Comparison of ENCODE assay signal across 13 cellular contexts in genomic region chr17:50722746-50723145, GRCh38. TPM values are rescaled to one million over a fixed set of nuclear protein-coding genes. Genes with fewer than 3 reads are reported as not detected.
A peak's percentile ranks its signal among the peaks of the same experiment; 100 is the strongest.
DNase-seq lines count a peak whose midpoint lies in the region; ATAC-seq and TF ChIP-seq lines count a peak whose summit lies in the region.
"Had no signal": no experiment of that assay in that cellular context is flagged by ENCODE, and none has a peak within 500 bp of the region (broad histone marks: within the 10 kb centered on the region; RNA-seq: fewer than 3 reads in every experiment).

No MANE protein-coding gene starts in this region.

- H3K9ac ChIP-seq in PC-3 (ENCODE audit: low read length), result no peak overlapping the region
- H3K9ac ChIP-seq in endodermal cell (ENCODE audit: extremely low read depth, low read length, poor library complexity, severe bottlenecking), result no peak overlapping the region

- TF ChIP-seq CTCF in PC-3 (conservative IDR thresholded peaks at IDR 0.05; ENCODE audit: low read depth, low read length) (no peak), endodermal cell (conservative IDR thresholded peaks at IDR 0.05) (no peak), psoas muscle (IDR thresholded peaks at IDR 0.05) (no peak)

- DNase-seq in activated CD4-positive, alpha-beta T cell treated with anti-CD3 and anti-CD28 coated beads, Interleukin-2, amount 10 ng/mL, durations not matched to agents 24 days and 14 days, result no peak
- DNase-seq in activated CD4-positive, alpha-beta T cell treated with anti-CD3 and anti-CD28 coated beads for 48 hours, result no peak
- DNase-seq in PC-3 (no peak), endodermal cell (no peak), psoas muscle (no peak), DMS 273 (lab: John Stamatoyannopoulos, UW; ENCODE audit: unreplicated experiment) (no peak), KG1 (lab: John Stamatoyannopoulos, UW) (no peak)
- no peak for DNase-seq in activated effector memory CD4-positive, alpha-beta T cell treated with Interleukin-2 at 50 U/mL for 16 hours
- DNase-seq: activated gamma-delta T cell treated with Interleukin-2 at 50 U/mL for 16 hours, left colon had no signal

- H3K4me3 ChIP-seq in PC-3 (ENCODE audit: low read length) (peak overlapping the region; percentile 91), endodermal cell (ENCODE audit: low read length) (peak overlapping the region; percentile 26), psoas muscle (peak overlapping the region; percentile 92)

- H4K20me1 ChIP-seq in PC-3 (ENCODE audit: low read length), result peaks cover 79% of the 10 kb centered on the region

- H3K36me3 Mint-ChIP-seq in activated CD4-positive, alpha-beta T cell treated with anti-CD3 and anti-CD28 coated beads, Interleukin-2, amount 10 ng/mL, durations not matched to agents 24 days and 14 days (ENCODE audit: low read depth), result peaks cover 30% of the 10 kb centered on the region
- H3K36me3 Mint-ChIP-seq in endodermal cell (ENCODE audit: low read depth), result peaks cover 5% of the 10 kb centered on the region

- H3K27me3 ChIP-seq in PC-3 (ENCODE audit: low read length) (no peaks in the 10 kb centered on the region), endodermal cell (ENCODE audit: control insufficient read depth, insufficient read depth, low read length, poor library complexity, severe bottlenecking) (no peaks in the 10 kb centered on the region), psoas muscle (ENCODE audit: insufficient read depth in 3 of 3, low read length in 2 of 3) (no peaks in the 10 kb centered on the region)

- BruUV-seq in PC-3 (replicated peaks; lab: Mats Ljungman, UMichigan), result no TSS peak

- H3K9me2 ChIP-seq in PC-3 (replicated peaks; ENCODE audit: low read length), result no peaks in the 10 kb centered on the region

- no peaks in the 10 kb centered on the region for H3K27me3 Mint-ChIP-seq in activated CD4-positive, alpha-beta T cell treated with anti-CD3 and anti-CD28 coated beads, Interleukin-2, amount 10 ng/mL, durations not matched to agents 24 days and 14 days
- H3K27me3 Mint-ChIP-seq in endodermal cell (ENCODE audit: insufficient read depth), result no peaks in the 10 kb centered on the region

- ATAC-seq in PC-3, result no peak
- ATAC-seq in psoas muscle, result no peak
- ATAC-seq: left colon had no signal

- CTCF ChIA-PET in PC-3 (lab: Charles Lee), result no interaction called here

- H3K4me3 Mint-ChIP-seq in activated CD4-positive, alpha-beta T cell treated with anti-CD3 and anti-CD28 coated beads, Interleukin-2, amount 10 ng/mL, durations not matched to agents 24 days and 14 days, result peak overlapping the region; percentile 57
- peak overlapping the region; percentile 94 for H3K4me3 Mint-ChIP-seq in endodermal cell

- 86 to 95% methylated on average over 2 to 3 of the region's 3 CpGs for WGBS in endodermal cell (ENCODE audit: insufficient coverage in 1 of 2, insufficient read length in 1 of 2), 2 experiments
- 30 to 38% (median 34%) methylated on average over 3 of the region's 3 CpGs for WGBS in psoas muscle, 3 donors

- H3K79me2 ChIP-seq in PC-3 (ENCODE audit: low read length), result peaks cover 89% of the 10 kb centered on the region

- peak overlapping the region; percentile 91 for H3K4me2 ChIP-seq in PC-3 (ENCODE audit: low read length)

- peaks cover 4% of the 10 kb centered on the region for H3F3A ChIP-seq in PC-3 (ENCODE audit: low read length, unreplicated experiment)

- H3K36me3 ChIP-seq in PC-3 (ENCODE audit: low read depth, low read length) (peaks cover 6% of the 10 kb centered on the region; the same call in 1 of the 2 replicates), endodermal cell (ENCODE audit: control insufficient read depth, insufficient read depth, low read length) (peaks cover 16% of the 10 kb centered on the region), psoas muscle (ENCODE audit: insufficient read depth in 1 of 2, low read depth in 1 of 2) (peaks cover 0 to 2% of the 10 kb centered on the region in 2 donors)

- H2AFZ ChIP-seq in PC-3 (ENCODE audit: low read length), result no peak overlapping the region

- peaks cover 37% of the 10 kb centered on the region for H3K4me1 ChIP-seq in PC-3 (ENCODE audit: insufficient read depth, low read length)
- H3K4me1 ChIP-seq in endodermal cell (ENCODE audit: control insufficient read depth, insufficient read depth, low read length), result peaks cover 4% of the 10 kb centered on the region
- peaks cover 64% of the 10 kb centered on the region for H3K4me1 ChIP-seq in psoas muscle

- peaks cover 20% of the 10 kb centered on the region for H3K4me1 Mint-ChIP-seq in activated CD4-positive, alpha-beta T cell treated with anti-CD3 and anti-CD28 coated beads, Interleukin-2, amount 10 ng/mL, durations not matched to agents 24 days and 14 days
- peaks cover 27% of the 10 kb centered on the region for H3K4me1 Mint-ChIP-seq in endodermal cell

- peak overlapping the region; percentile 44 for H3K27ac Mint-ChIP-seq in activated CD4-positive, alpha-beta T cell treated with anti-CD3 and anti-CD28 coated beads, Interleukin-2, amount 10 ng/mL, durations not matched to agents 24 days and 14 days
- H3K27ac Mint-ChIP-seq in endodermal cell, result peak overlapping the region; percentile 9

- no peaks in the 10 kb centered on the region for H3K9me3 Mint-ChIP-seq in activated CD4-positive, alpha-beta T cell treated with anti-CD3 and anti-CD28 coated beads, Interleukin-2, amount 10 ng/mL, durations not matched to agents 24 days and 14 days
- no peaks in the 10 kb centered on the region for H3K9me3 Mint-ChIP-seq in endodermal cell

- POLR2A ChIA-PET in PC-3 (lab: Charles Lee; ENCODE audit: unreplicated experiment), result no interaction called here

- H3K9me3 ChIP-seq in PC-3 (ENCODE audit: low read length), result no peaks in the 10 kb centered on the region
- H3K9me3 ChIP-seq in endodermal cell (ENCODE audit: control insufficient read depth, low read length), result no peaks in the 10 kb centered on the region
- H3K9me3 ChIP-seq in psoas muscle, result no peaks in the 10 kb centered on the region

- intact Hi-C loops in activated CD4-positive, alpha-beta T cell treated with anti-CD3 and anti-CD28 coated beads, Interleukin-2, amount 10 ng/mL, durations not matched to agents 24 days and 14 days (cut with micrococcal nuclease), result no loop called here
- intact Hi-C loops in PC-3 (cut with micrococcal nuclease) (no loop called here), psoas muscle (cut with DNase I) (no loop called here)

- H3K27ac ChIP-seq in PC-3 (ENCODE audit: low read length) (no peak overlapping the region), endodermal cell (ENCODE audit: low read depth, low read length) (no peak overlapping the region), psoas muscle (no peak overlapping the region)
- H3K27ac ChIP-seq: epithelial cell of prostate had no signal

RNA-seq across cellular contexts. Expression of gene LUC7L3, which starts 3.3 kb away (rescaled TPM):
- total RNA-seq in activated CD4-positive, alpha-beta T cell treated with anti-CD3 and anti-CD28 coated beads, Interleukin-2, amount 10 ng/mL, durations not matched to agents 24 days and 14 days, result 125 and 133 TPM in 2 replicates
- total RNA-seq in PC-3 (2014; rRNA removed), result 43.0 and 54.3 TPM in 2 replicates
- 100 to 1,000 TPM; 122 to 169 TPM for total RNA-seq in endodermal cell
- polyA plus RNA-seq in endodermal cell (2013, experiment 1 of 2), result 252 TPM
- 214 TPM for polyA plus RNA-seq in endodermal cell (2013, experiment 2 of 2)
- 10 to 100 TPM; 25.4 to 55.9 (median 49.9) TPM for total RNA-seq in psoas muscle
- polyA plus RNA-seq in psoas muscle, result 100 to 1,000 TPM in 1 of 3 donors, 10 to 100 TPM in 2; 33.4 to 108 (median 49.2) TPM

RNA-seq across cellular contexts. Expression of gene ANKRD40, which starts 15.0 kb away (rescaled TPM):
- total RNA-seq in activated CD4-positive, alpha-beta T cell treated with anti-CD3 and anti-CD28 coated beads, Interleukin-2, amount 10 ng/mL, durations not matched to agents 24 days and 14 days, result 47.7 and 49.8 TPM in 2 replicates
- total RNA-seq in PC-3 (2014; rRNA removed), result 44.2 and 44.3 TPM in 2 replicates
- 10 to 100 TPM; 44.9 to 60.3 TPM for total RNA-seq in endodermal cell
- polyA plus RNA-seq in endodermal cell (2013, experiment 1 of 2), result 38.1 TPM
- 37.3 TPM for polyA plus RNA-seq in endodermal cell (2013, experiment 2 of 2)
- total RNA-seq in psoas muscle, result 100 to 1,000 TPM in 3 of 4 donors, 10 to 100 TPM in 1; 91.8 to 132 (median 112) TPM
- polyA plus RNA-seq in psoas muscle, result 100 to 1,000 TPM in 1 of 3 donors, 10 to 100 TPM in 2; 42.6 to 155 (median 46.6) TPM

RNA-seq across cellular contexts. Expression of gene ANKRD40CL, which starts 44.6 kb away (rescaled TPM):
- total RNA-seq in activated CD4-positive, alpha-beta T cell treated with anti-CD3 and anti-CD28 coated beads, Interleukin-2, amount 10 ng/mL, durations not matched to agents 24 days and 14 days, result not detected in 2 replicates
- total RNA-seq in PC-3 (2014; rRNA removed), result not detected in 2 replicates
- not detected for total RNA-seq in endodermal cell
- not detected for polyA plus RNA-seq in endodermal cell (2013, experiment 1 of 2)
- not detected for polyA plus RNA-seq in endodermal cell (2013, experiment 2 of 2)
- not detected for total RNA-seq in psoas muscle
- polyA plus RNA-seq in psoas muscle, result not detected
- total RNA-seq: NCI-H460, SK-MEL-5 had no signal

Comparison
In these comparisons a context has a peak if more than half of its experiments do, and no peak if none do; other contexts are left out.
1. H3K4me3 ChIP-seq: peak in every context shown above with its lines; median percentile 92 in psoas muscle; 91 in PC-3; 26 in endodermal cell.